10 cellular contexts compared by ENCODE assay signal in the genomic region with DNA sequence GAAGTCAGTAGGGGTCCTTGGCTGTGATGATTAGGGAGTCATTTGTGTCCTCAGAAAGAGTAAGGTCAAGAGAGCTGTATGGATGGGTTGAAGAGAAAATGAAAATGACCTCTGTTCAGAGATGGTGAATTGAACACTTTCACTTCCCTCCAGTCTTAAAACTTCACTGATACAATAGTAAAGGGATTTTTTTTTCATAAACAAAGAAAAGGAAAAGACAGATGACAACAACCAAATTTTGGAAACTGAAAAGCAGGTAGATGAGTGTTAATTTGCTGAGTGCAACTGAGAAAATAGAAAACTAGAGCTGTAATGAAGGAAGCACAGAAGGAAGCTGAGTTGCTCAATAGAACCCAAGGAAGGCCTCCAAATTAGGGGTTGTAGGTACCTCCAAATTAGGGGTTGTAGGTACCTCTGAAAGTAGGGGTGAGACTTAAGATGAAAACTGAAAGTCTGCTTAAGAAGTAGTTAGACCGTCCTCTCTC. TPM values are rescaled to one million over a fixed set of nuclear protein-coding genes. Genes with fewer than 3 reads are reported as not detected.
DNase-seq lines count a peak whose midpoint lies in the region; ATAC-seq and TF ChIP-seq lines count a peak whose summit lies in the region.
"Had no signal": no experiment of that assay in that cellular context is flagged by ENCODE, and none has a peak within 500 bp of the region (broad histone marks: within the 10 kb centered on the region; RNA-seq: fewer than 3 reads in every experiment).

No MANE protein-coding gene starts in this region.

- no peaks in the 10 kb centered on the region for H3K36me3 ChIP-seq in body of pancreas (replicated peaks in 1 of 2; ENCODE audit: insufficient read depth in 1 of 2, low read depth in 2 of 2)

- no peak for TF ChIP-seq CTCF in CD4-positive, alpha-beta T cell (IDR thresholded peaks at IDR 0.05)
- TF ChIP-seq CTCF in body of pancreas (IDR thresholded peaks at IDR 0.05), result no peak

- CTCF ChIA-PET in CD4-positive, alpha-beta T cell (lab: Charles Lee), result interaction anchor here (0.8 to 1.1 kb wide), 2 partner anchors 16 to 67 kb away, joined by 3 read pairs; no protein-coding TSS in a partner anchor

- no peak for ATAC-seq in CD4-positive, alpha-beta T cell (ENCODE audit: poor library complexity)
- ATAC-seq in GM18907 (IDR thresholded peaks at IDR 0.05; ENCODE audit: unreplicated experiment) (peak; percentile 97), HG02588 (IDR thresholded peaks at IDR 0.05; ENCODE audit: unreplicated experiment) (peak; percentile 97), HG03558 (IDR thresholded peaks at IDR 0.05; ENCODE audit: extremely low read depth, unreplicated experiment) (peak; percentile 98), body of pancreas (no peak)
- ATAC-seq: right cardiac atrium had no signal

- H3K9me3 ChIP-seq in CD4-positive, alpha-beta T cell (ENCODE audit: control insufficient read depth, low read length), result no peaks in the 10 kb centered on the region
- no peaks in the 10 kb centered on the region for H3K9me3 ChIP-seq in body of pancreas

- H3K4me1 Mint-ChIP-seq in CD4-positive, alpha-beta T cell (ENCODE audit: low read depth), result peaks cover 15% of the 10 kb centered on the region

- peak overlapping the region; percentile 22 for H3K4me3 Mint-ChIP-seq in CD4-positive, alpha-beta T cell

- TF ChIP-seq POLR2A in body of pancreas (IDR thresholded peaks at IDR 0.05), result no peak

- no peaks in the 10 kb centered on the region for H3K27me3 Mint-ChIP-seq in CD4-positive, alpha-beta T cell

- no peaks in the 10 kb centered on the region for H3K36me3 Mint-ChIP-seq in CD4-positive, alpha-beta T cell (ENCODE audit: low read depth)

- no peaks in the 10 kb centered on the region for H3K9me3 Mint-ChIP-seq in CD4-positive, alpha-beta T cell

- POLR2A ChIA-PET in CD4-positive, alpha-beta T cell (lab: Charles Lee), result no interaction called here

- WGBS in body of pancreas, 2 donors, result 84 to 89% methylated on average over 1 of the region's 1 CpG

- H3K4me1 ChIP-seq in body of pancreas, result no peaks in the 10 kb centered on the region

- H3K4me3 ChIP-seq in body of pancreas, result no peak overlapping the region

- H3K27ac ChIP-seq in CD4-positive, alpha-beta T cell (ENCODE audit: low read depth, low read length), result no peak overlapping the region
- no peak overlapping the region for H3K27ac ChIP-seq in body of pancreas

- no peaks in the 10 kb centered on the region for H3K27me3 ChIP-seq in CD4-positive, alpha-beta T cell (ENCODE audit: control insufficient read depth, insufficient read depth, low read length)
- H3K27me3 ChIP-seq in body of pancreas, result no peaks in the 10 kb centered on the region

- H3K27ac Mint-ChIP-seq in CD4-positive, alpha-beta T cell, result peak overlapping the region; percentile 5

- intact Hi-C loops in CD4-positive, alpha-beta T cell (cut with DNase I, micrococcal nuclease), result no loop called here
- intact Hi-C loops in posterior cingulate gyrus (cut with DNase I), result no loop called here
- intact Hi-C loops in body of pancreas (cut with DNase I), result no loop called here

- DNase-seq in CD4-positive, alpha-beta T cell, result no peak
- DNase-seq in mesenteric fat pad (ENCODE audit: low spot score) (no peak), posterior cingulate gyrus (no peak), UCSD-AML1 (lab: John Stamatoyannopoulos, UW; ENCODE audit: unreplicated experiment) (no peak), body of pancreas (no peak)
- DNase-seq: activated CD4-positive, alpha-beta T cell treated with anti-CD3 and anti-CD28 coated beads, Interleukin-2, amount 50 U/mL, for 48 hours; right cardiac atrium had no signal

RNA-seq across cellular contexts. Expression of a gene that starts 14.8 kb away (rescaled TPM):
- total RNA-seq in CD4-positive, alpha-beta T cell, result 100 to 1,000 TPM; 397 to 414 TPM
- total RNA-seq in mesenteric fat pad (118 TPM), body of pancreas (10 to 100 TPM; 10.1 to 11.5 TPM)

Comparison
In these comparisons a context has a peak if more than half of its experiments do, and no peak if none do; other contexts are left out.
1. ATAC-seq: peak in GM18907 (single experiment), HG02588 (single experiment) and HG03558 (single experiment); none in CD4-positive, alpha-beta T cell (single experiment) and body of pancreas (single experiment).